ENCODE assay signal across 8 cellular contexts in genomic region chr1:210328032-210328745, GRCh38. TPM values are rescaled to one million over a fixed set of nuclear protein-coding genes. Genes with fewer than 3 reads are reported as not detected.
DNase-seq lines count a peak whose midpoint lies in the region; ATAC-seq and TF ChIP-seq lines count a peak whose summit lies in the region.

No MANE protein-coding gene starts in this region.

- peak; percentile 4 for DNase-seq in NCI-H345 (lab: John Stamatoyannopoulos, UW)
- no peak for DNase-seq in NCI-H345 treated with DMSO at 0.1 percent for 48 hours (lab: John Stamatoyannopoulos, UW; ENCODE audit: unreplicated experiment)
- DNase-seq in glutamatergic neuron = no peak
- DNase-seq in activated gamma-delta T cell (lab: John Stamatoyannopoulos, UW) = no peak

- peak overlapping the region; percentile 28 for H3K27ac Mint-ChIP-seq in glutamatergic neuron (ENCODE audit: unreplicated experiment)

- H3K36me3 ChIP-seq in rectal smooth muscle tissue (ENCODE audit: control insufficient read depth, insufficient read depth, low read length) = no peaks in the 10 kb centered on the region

- H3K4me3 Mint-ChIP-seq in glutamatergic neuron (ENCODE audit: unreplicated experiment) = peak overlapping the region; percentile 86

- H3K27ac ChIP-seq in VCaP = peak overlapping the region; percentile 90
- peak overlapping the region; percentile 92 for H3K27ac ChIP-seq in rectal smooth muscle tissue (ENCODE audit: low read depth, low read length)

- H3K4me1 Mint-ChIP-seq in glutamatergic neuron (ENCODE audit: low read depth, unreplicated experiment) = no peaks in the 10 kb centered on the region

- H3K27me3 ChIP-seq in rectal smooth muscle tissue (ENCODE audit: control insufficient read depth, insufficient read depth, low read length) = no peaks in the 10 kb centered on the region

- TF ChIP-seq CTCF in VCaP (conservative IDR thresholded peaks at IDR 0.05) = no peak
- TF ChIP-seq CTCF in glutamatergic neuron (IDR thresholded peaks at IDR 0.05; ENCODE audit: partially characterized antibody, unreplicated experiment) = no peak

- peaks cover 5% of the 10 kb centered on the region for H3K4me1 ChIP-seq in rectal smooth muscle tissue (ENCODE audit: control insufficient read depth, insufficient read depth, low read length)

- peak overlapping the region; percentile 28 for H3K9ac ChIP-seq in rectal smooth muscle tissue (ENCODE audit: low read length)

- H3K9me3 Mint-ChIP-seq in glutamatergic neuron (ENCODE audit: unreplicated experiment) = peaks cover 3% of the 10 kb centered on the region

- H3K36me3 Mint-ChIP-seq in glutamatergic neuron (ENCODE audit: unreplicated experiment) = peaks cover 5% of the 10 kb centered on the region

- H3K4me3 ChIP-seq in rectal smooth muscle tissue (ENCODE audit: low read length) = peak overlapping the region; percentile 82

- ATAC-seq in GM19395 (IDR thresholded peaks at IDR 0.05; ENCODE audit: unreplicated experiment) (no peak), GM21737 (IDR thresholded peaks at IDR 0.05; ENCODE audit: unreplicated experiment) (no peak)

- H3K27me3 Mint-ChIP-seq in glutamatergic neuron (ENCODE audit: unreplicated experiment) = no peaks in the 10 kb centered on the region

RNA-seq across cellular contexts. Expression of gene HHAT, which starts 0.5 kb away (rescaled TPM):
- 2.3 TPM for total RNA-seq in glutamatergic neuron (ENCODE audit: unreplicated experiment)
